Comparison of ENCODE assay signal across 13 cellular contexts in the genomic region with DNA sequence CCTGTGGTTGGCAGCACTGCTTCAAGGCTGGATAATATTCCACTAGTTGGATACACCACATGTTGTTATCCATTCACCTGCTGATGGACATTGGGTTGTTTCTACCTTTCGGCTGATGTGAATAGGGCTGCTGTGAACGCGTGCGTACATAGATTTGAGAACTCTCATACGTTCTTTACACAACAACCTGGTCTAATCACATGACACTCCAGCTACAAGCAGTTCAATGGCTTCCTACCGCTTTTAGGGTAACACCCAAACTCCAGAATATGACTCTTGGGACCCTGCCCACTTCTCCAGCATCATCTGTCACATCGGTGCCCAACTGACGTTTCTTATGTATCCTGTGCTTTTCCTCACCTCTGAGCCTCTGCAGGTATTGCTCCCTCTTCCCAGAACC.
DNase-seq lines count a peak whose midpoint lies in the region; ATAC-seq and TF ChIP-seq lines count a peak whose summit lies in the region.
"Had no signal": no experiment of that assay in that cellular context is flagged by ENCODE, and none has a peak within 500 bp of the region (broad histone marks: within the 10 kb centered on the region; RNA-seq: fewer than 3 reads in every experiment).

No MANE protein-coding gene starts in this region.

- H3K4me3 Mint-ChIP-seq in activated CD4-positive, alpha-beta T cell treated with anti-CD3 and anti-CD28 coated beads, Interleukin-2, amount 10 ng/mL, durations not matched to agents 24 days and 14 days: peak overlapping the region; percentile 82
- peak overlapping the region; percentile 70 for H3K4me3 Mint-ChIP-seq in activated naive CD8-positive, alpha-beta T cell treated with anti-CD3 and anti-CD28 coated beads for 36 hours

- H3F3A ChIP-seq in Loucy (ENCODE audit: low read depth): peaks cover 14% of the 10 kb centered on the region

- peaks cover 72% of the 10 kb centered on the region for H3K4me1 ChIP-seq in Loucy (ENCODE audit: insufficient read depth, low read length, poor library complexity, severe bottlenecking)
- H3K4me1 ChIP-seq: Caco-2 had no signal

- H4K20me1 ChIP-seq in Loucy (ENCODE audit: insufficient read depth, low read length, poor library complexity, severe bottlenecking): no peaks in the 10 kb centered on the region

- no peak for TF ChIP-seq CTCF in Loucy (conservative IDR thresholded peaks at IDR 0.05; ENCODE audit: low read length)

- peaks cover 63% of the 10 kb centered on the region for H3K36me3 ChIP-seq in Loucy (ENCODE audit: insufficient read depth, low read length)
- H3K36me3 ChIP-seq in MG63: peaks cover 56% of the 10 kb centered on the region

- DNase-seq in activated CD4-positive, alpha-beta T cell treated with anti-CD3 and anti-CD28 coated beads, Interleukin-2, amount 10 ng/mL, durations not matched to agents 24 days and 14 days: peak; percentile 70
- DNase-seq in activated CD4-positive, alpha-beta T cell treated with anti-CD3 and anti-CD28 coated beads for 48 hours: no peak
- no peak for DNase-seq in activated naive CD8-positive, alpha-beta T cell treated with anti-CD3 and anti-CD28 coated beads for 36 hours
- DNase-seq in NCI-H1092 (lab: John Stamatoyannopoulos, UW) (no peak), MG63 (no peak)
- DNase-seq: Caco-2, left cardiac atrium, SK-N-SH had no signal

- no peak for ATAC-seq in SK-N-SH treated with all-trans-retinoic acid at 6 μM for 48 hours
- ATAC-seq: left cardiac atrium had no signal

- no peak overlapping the region for H2AFZ ChIP-seq in Loucy (ENCODE audit: low read length)

- no peaks in the 10 kb centered on the region for H3K9me3 Mint-ChIP-seq in activated CD4-positive, alpha-beta T cell treated with anti-CD3 and anti-CD28 coated beads, Interleukin-2, amount 10 ng/mL, durations not matched to agents 24 days and 14 days
- no peaks in the 10 kb centered on the region for H3K9me3 Mint-ChIP-seq in activated naive CD8-positive, alpha-beta T cell treated with anti-CD3 and anti-CD28 coated beads for 36 hours

- peak overlapping the region; percentile 94 for H3K27ac Mint-ChIP-seq in activated CD4-positive, alpha-beta T cell treated with anti-CD3 and anti-CD28 coated beads, Interleukin-2, amount 10 ng/mL, durations not matched to agents 24 days and 14 days
- peak overlapping the region; percentile 91 for H3K27ac Mint-ChIP-seq in activated naive CD8-positive, alpha-beta T cell treated with anti-CD3 and anti-CD28 coated beads for 36 hours

- H3K27ac ChIP-seq in skin epidermis: peak overlapping the region in 13 of 21 experiments; percentile 5 to 80 (median 62)
- H3K27ac ChIP-seq: KMS-11 had no signal

- H3K79me2 ChIP-seq in Loucy (ENCODE audit: insufficient read depth, low read length): peaks cover 22% of the 10 kb centered on the region

- peak overlapping the region; percentile 74 for H3K4me2 ChIP-seq in Loucy (ENCODE audit: low read depth, low read length, poor library complexity, severe bottlenecking)
- H3K4me2 ChIP-seq: SK-N-SH, smooth muscle cell had no signal

- intact Hi-C loops in activated CD4-positive, alpha-beta T cell treated with anti-CD3 and anti-CD28 coated beads, Interleukin-2, amount 10 ng/mL, durations not matched to agents 24 days and 14 days (cut with micrococcal nuclease): loop anchor here (5.0 kb wide), 2 partner anchors 74 to 861 kb away; no protein-coding TSS in a partner anchor

- H3K27me3 ChIP-seq in Loucy (ENCODE audit: insufficient read depth, low read length, poor library complexity, severe bottlenecking) (no peaks in the 10 kb centered on the region), MG63 (no peaks in the 10 kb centered on the region)

- peak overlapping the region; percentile 77 for H3K9ac ChIP-seq in Loucy (ENCODE audit: low read depth, low read length, poor library complexity, severe bottlenecking)
- H3K9ac ChIP-seq: KMS-11, SK-N-SH had no signal

- H3K9me3 ChIP-seq in Loucy (ENCODE audit: insufficient read depth, low read depth, low read length) (no peaks in the 10 kb centered on the region), MG63 (no peaks in the 10 kb centered on the region)
- H3K9me3 ChIP-seq: Caco-2, SK-N-SH had no signal

- peaks cover 77% of the 10 kb centered on the region for H3K4me1 Mint-ChIP-seq in activated CD4-positive, alpha-beta T cell treated with anti-CD3 and anti-CD28 coated beads, Interleukin-2, amount 10 ng/mL, durations not matched to agents 24 days and 14 days
- peaks cover 91% of the 10 kb centered on the region for H3K4me1 Mint-ChIP-seq in activated naive CD8-positive, alpha-beta T cell treated with anti-CD3 and anti-CD28 coated beads for 36 hours

- H3K4me3 ChIP-seq in Loucy (ENCODE audit: low read length, poor library complexity, severe bottlenecking): peak overlapping the region; percentile 63
- no peak overlapping the region for H3K4me3 ChIP-seq in skin epidermis
- H3K4me3 ChIP-seq in MG63: no peak overlapping the region
- H3K4me3 ChIP-seq: smooth muscle cell had no signal

- H3K9me2 ChIP-seq in Loucy (replicated peaks; ENCODE audit: low read depth, low read length): no peaks in the 10 kb centered on the region
- H3K9me2 ChIP-seq: SK-N-SH had no signal

- no peaks in the 10 kb centered on the region for H3K27me3 Mint-ChIP-seq in activated CD4-positive, alpha-beta T cell treated with anti-CD3 and anti-CD28 coated beads, Interleukin-2, amount 10 ng/mL, durations not matched to agents 24 days and 14 days
- H3K27me3 Mint-ChIP-seq in activated naive CD8-positive, alpha-beta T cell treated with anti-CD3 and anti-CD28 coated beads for 36 hours: no peaks in the 10 kb centered on the region

- H3K36me3 Mint-ChIP-seq in activated CD4-positive, alpha-beta T cell treated with anti-CD3 and anti-CD28 coated beads, Interleukin-2, amount 10 ng/mL, durations not matched to agents 24 days and 14 days (ENCODE audit: low read depth): no peaks in the 10 kb centered on the region
- no peaks in the 10 kb centered on the region for H3K36me3 Mint-ChIP-seq in activated naive CD8-positive, alpha-beta T cell treated with anti-CD3 and anti-CD28 coated beads for 36 hours

TF ChIP-seq in SK-N-SH treated with all-trans-retinoic acid at 6 μM for 48 hours, 23 proteins besides CTCF, POLR2A, EP300 and RAD21:
- no peak for TF ChIP-seq SNAI2 (CRISPR knock-in tag; IDR thresholded peaks at IDR 0.05)
- TF ChIP-seq ESRRG (CRISPR knock-in tag; IDR thresholded peaks at IDR 0.05): no peak
